Comparison of ENCODE assay signal across 24 cellular contexts in genomic region chr10:125683063-125683462, GRCh38.
"Had no signal": no experiment of that assay in that cellular context is flagged by ENCODE, and none has a peak within 500 bp of the region (broad histone marks: within the 10 kb centered on the region; RNA-seq: fewer than 3 reads in every experiment).

TSS of gene TEX36 (minus strand) at chr10:125683163. CDS start at chr10:125682989, 174 bp downstream.

- H3K4me3 ChIP-seq: MG63, SJSA1, SK-N-MC had no signal

- H3K4me1 ChIP-seq: SJSA1 had no signal

- H3K9me3 ChIP-seq: MG63, SJSA1 had no signal

- DNase-seq: IMR-90, Karpas-422, KG1, MG63, NCI-H1092, NCI-H1105 treated with DMSO at 0.1 percent for 48 hours, NCI-H1417 treated with DMSO at 0.1 percent for 48 hours, NCI-H146, NCI-H1694 treated with DMSO at 0.1 percent for 48 hours, NCI-H1930, NCI-H2081 treated with DMSO at 0.1 percent for 48 hours, NCI-H2171, NCI-H226, NCI-H446, NCI-H510A, NCI-H524 treated with DMSO at 0.1 percent for 48 hours, NCI-H69, NCI-H774, Right ventricle myocardium superior, RPMI8226, SIG-M5 had no signal

- ATAC-seq: HepG2 had no signal

- H3K27me3 ChIP-seq: MG63 had no signal

- H3K36me3 ChIP-seq: MG63, SJSA1 had no signal

- H3K27ac ChIP-seq: SJSA1, SK-N-MC had no signal
